Comparison of ENCODE assay signal across 2 cellular contexts in genomic region chr13:75637101-75637774, GRCh38.
TF ChIP-seq lines count a peak whose summit lies in the region.

No MANE protein-coding gene starts in this region.

TF ChIP-seq in IMR-90, 13 proteins besides CTCF, POLR2A, EP300 and RAD21 (continued from another document):
- TF ChIP-seq ELK1 (IDR thresholded peaks at IDR 0.05; ENCODE audit: borderline replicate concordance, low read depth, low read length) = no peak

TF ChIP-seq in neural cell, 6 proteins besides CTCF, POLR2A, EP300 and RAD21:
- TF ChIP-seq REST (IDR thresholded peaks at IDR 0.05; ENCODE audit: borderline replicate concordance) = no peak
- TF ChIP-seq MXI1 (conservative IDR thresholded peaks at IDR 0.05; ENCODE audit: poor library complexity, severe bottlenecking) = no peak
